12 cellular contexts compared by ENCODE assay signal in genomic region chr5:150661086-150661485, GRCh38. TPM values are rescaled to one million over a fixed set of nuclear protein-coding genes. Genes with fewer than 3 reads are reported as not detected.
DNase-seq lines count a peak whose midpoint lies in the region; ATAC-seq and TF ChIP-seq lines count a peak whose summit lies in the region.
"Had no signal": no experiment of that assay in that cellular context is flagged by ENCODE, and none has a peak within 500 bp of the region (broad histone marks: within the 10 kb centered on the region; RNA-seq: fewer than 3 reads in every experiment).

Gene MYOZ3, plus strand, starts transcription at chr5:150661251. Its CDS starts 1,691 bp downstream, at chr5:150662942.

- no peak for TF ChIP-seq CTCF in GM23338 (conservative IDR thresholded peaks at IDR 0.05; ENCODE audit: low read depth in 2 of 2)

- peaks cover 3% of the 10 kb centered on the region; the same call in 1 of the 2 replicates for H3K27me3 ChIP-seq in GM23338 (ENCODE audit: insufficient read depth)

- H3K27ac ChIP-seq in GM23338 (ENCODE audit: low read depth) = no peak within 1 kb of the TSS
- H3K27ac ChIP-seq: brain microvascular endothelial cell had no signal

- H3K9me2 ChIP-seq in GM23338 (ENCODE audit: insufficient read depth) = no peaks in the 10 kb centered on the region

- H3K4me3 Mint-ChIP-seq in GM23338 (no peak within 1 kb of the TSS; the same call in 2 of the 3 replicates), T-helper 17 cell (peak within 1 kb of the TSS; percentile 12)

- H3K79me2 ChIP-seq in GM23338 (replicated peaks; ENCODE audit: insufficient read depth) = no peaks in the 10 kb centered on the region

- peaks cover 25% of the 10 kb centered on the region for H3K27me3 Mint-ChIP-seq in GM23338 (ENCODE audit: insufficient read depth, low read depth, poor library complexity)
- peaks cover 28% of the 10 kb centered on the region for H3K27me3 Mint-ChIP-seq in T-helper 17 cell

- no peaks in the 10 kb centered on the region for H3K36me3 ChIP-seq in GM23338 (ENCODE audit: insufficient read depth)
- H3K36me3 ChIP-seq: brain microvascular endothelial cell had no signal

- H4K20me1 ChIP-seq in GM23338 (replicated peaks; ENCODE audit: insufficient read depth) = no peaks in the 10 kb centered on the region

- no peak within 1 kb of the TSS for H3K27ac Mint-ChIP-seq in GM23338
- peak within 1 kb of the TSS; percentile 21 for H3K27ac Mint-ChIP-seq in T-helper 17 cell

- H3K4me3 ChIP-seq in GM23338 = no peak within 1 kb of the TSS

- H3K4me1 ChIP-seq in GM23338 (ENCODE audit: insufficient read depth) = no peaks in the 10 kb centered on the region; the same call in 1 of the 2 replicates

- no peak; the same call in 2 of the 3 replicates for ATAC-seq in GM23338
- no peak for ATAC-seq in T-helper 17 cell
- ATAC-seq in GM21360 (IDR thresholded peaks at IDR 0.05; ENCODE audit: unreplicated experiment) = no peak
- ATAC-seq in HG02840 (IDR thresholded peaks at IDR 0.05; ENCODE audit: low FRiP score, unreplicated experiment) = no peak

- H3K36me3 Mint-ChIP-seq in GM23338 (ENCODE audit: low read depth) (no peaks in the 10 kb centered on the region; the same call in 2 of the 3 replicates), T-helper 17 cell (ENCODE audit: low read depth) (no peaks in the 10 kb centered on the region)

- no peaks in the 10 kb centered on the region for H3K9me3 ChIP-seq in T-helper 17 cell (ENCODE audit: control insufficient read depth, low read length, poor library complexity, severe bottlenecking)

- H3K4me2 ChIP-seq in GM23338 = no peak within 1 kb of the TSS

- H3F3A ChIP-seq in GM23338 (replicated peaks; ENCODE audit: low read depth) = no peaks in the 10 kb centered on the region

- DNase-seq in GM23338 (ENCODE audit: low spot score) = no peak
- DNase-seq in T-helper 17 cell = no peak
- DNase-seq in left kidney (ENCODE audit: low read depth, low spot score) = peak; percentile 47
- peak; percentile 6 for DNase-seq in retina
- no peak for DNase-seq in cerebellar nuclear complex (lab: John Stamatoyannopoulos, UW)
- no peak for DNase-seq in glomerular visceral epithelial cell (ENCODE audit: extremely low spot score)
- DNase-seq: brain microvascular endothelial cell, NCI-H1417, NCI-H2227 treated with DMSO at 0.1 percent for 48 hours, SHP77 had no signal

- H3K4me1 Mint-ChIP-seq in GM23338 (peaks cover 29% of the 10 kb centered on the region), T-helper 17 cell (peaks cover 8% of the 10 kb centered on the region)

- peak within 1 kb of the TSS; percentile 84 for H2AFZ ChIP-seq in GM23338

- H3K9me3 Mint-ChIP-seq in GM23338 = no peaks in the 10 kb centered on the region

TF ChIP-seq in GM23338, 12 proteins besides CTCF, POLR2A, EP300 and RAD21:
- no peak for TF ChIP-seq ZNF462 (CRISPR knock-in tag; IDR thresholded peaks at IDR 0.05)
TF ChIP-seq in GM23338: peak in this region for 0.

RNA-seq across cellular contexts. Expression of gene MYOZ3, which starts in this region (rescaled TPM):
- total RNA-seq in GM23338 (2014; rRNA removed; shearing (Covaris generic)) = 13.8 and 26.4 TPM in 2 replicates
- 10.9 and 12.7 TPM in 2 replicates for polyA plus RNA-seq in GM23338 (2016; fragmentation: Nextera tagmentation; extraction: Ambion mirVana)
- not detected for total RNA-seq in T-helper 17 cell

Comparison
In these comparisons a context has a peak if more than half of its experiments do, and no peak if none do; other contexts are left out.
1. RNA of gene MYOZ3 (total RNA-seq): 13.8 to 26.4 TPM in GM23338; not detected in T-helper 17 cell; every median in the first group is over 10 times any median in the second.
2. DNase-seq: peak in left kidney (single experiment) and retina (single experiment); none in GM23338 (single experiment), T-helper 17 cell (0 of 3), cerebellar nuclear complex (0 of 2) and glomerular visceral epithelial cell (single experiment).